1 cellular context compared by ENCODE assay signal in the genomic region with DNA sequence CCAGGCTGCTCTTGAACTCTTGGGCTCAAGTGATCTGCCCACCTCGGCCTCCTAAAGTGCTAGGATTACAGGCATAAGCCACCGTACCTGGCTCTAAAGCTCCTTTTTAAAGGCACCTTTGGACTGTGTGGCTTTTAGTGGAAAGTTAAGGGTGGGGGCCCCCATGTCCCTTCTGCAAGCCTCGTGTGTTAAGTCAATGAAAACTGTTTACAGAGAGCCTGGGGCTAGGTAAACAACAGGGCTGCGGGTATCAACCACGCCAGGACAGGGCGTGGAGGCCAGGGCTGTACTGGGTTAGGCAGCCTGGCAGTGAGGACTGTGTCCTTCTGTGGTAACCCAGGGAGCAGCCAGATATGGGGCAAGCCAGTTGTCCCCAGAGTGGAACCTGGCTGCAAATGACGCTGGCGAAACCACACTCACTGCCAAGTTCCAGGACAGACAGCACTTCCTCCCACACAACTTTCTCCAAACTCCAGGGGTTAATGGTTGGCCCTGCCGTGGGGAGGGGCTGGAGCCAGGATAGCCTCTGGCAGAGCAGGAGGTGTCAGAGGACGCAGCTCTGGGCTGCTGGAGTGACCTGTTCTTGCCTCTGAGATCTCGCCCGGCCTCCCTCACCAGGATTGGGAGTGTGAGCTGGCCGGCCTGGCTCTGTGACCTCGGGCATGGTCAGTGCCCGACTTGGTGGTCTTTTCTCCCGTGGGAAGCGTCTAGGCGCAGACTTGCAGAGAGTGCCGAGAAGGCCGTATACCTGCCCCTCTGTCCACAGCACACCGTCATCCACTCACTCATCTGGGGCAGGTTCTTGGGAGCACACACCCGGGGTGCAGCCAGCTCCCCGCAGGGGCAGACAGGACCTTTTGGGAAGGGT.
A peak's percentile ranks its signal among the peaks of the same experiment; 100 is the strongest.
TF ChIP-seq lines count a peak whose summit lies in the region.

No MANE protein-coding gene starts in this region.

TF ChIP-seq in HepG2, 621 proteins besides CTCF, POLR2A, EP300 and RAD21 (continued from another document):
- TF ChIP-seq ZBTB44 (CRISPR knock-in tag; IDR thresholded peaks at IDR 0.05), result 0 out of 2 replicates have a peak, but pooled peaks have one; percentile 20
- TF ChIP-seq, protein P1, sequence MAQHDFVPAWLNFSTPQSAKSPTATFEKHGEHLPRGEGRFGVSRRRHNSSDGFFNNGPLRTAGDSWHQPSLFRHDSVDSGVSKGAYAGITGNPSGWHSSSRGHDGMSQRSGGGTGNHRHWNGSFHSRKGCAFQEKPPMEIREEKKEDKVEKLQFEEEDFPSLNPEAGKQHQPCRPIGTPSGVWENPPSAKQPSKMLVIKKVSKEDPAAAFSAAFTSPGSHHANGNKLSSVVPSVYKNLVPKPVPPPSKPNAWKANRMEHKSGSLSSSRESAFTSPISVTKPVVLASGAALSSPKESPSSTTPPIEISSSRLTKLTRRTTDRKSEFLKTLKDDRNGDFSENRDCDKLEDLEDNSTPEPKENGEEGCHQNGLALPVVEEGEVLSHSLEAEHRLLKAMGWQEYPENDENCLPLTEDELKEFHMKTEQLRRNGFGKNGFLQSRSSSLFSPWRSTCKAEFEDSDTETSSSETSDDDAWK (CRISPR knock-in tag; IDR thresholded peaks at IDR 0.05), result no peak
- peak; percentile 82 for TF ChIP-seq JUND (CRISPR knock-in tag; IDR thresholded peaks at IDR 0.05)
- TF ChIP-seq ZBTB7A (CRISPR knock-in tag; IDR thresholded peaks at IDR 0.05), result peak; percentile 98
- TF ChIP-seq ISX (CRISPR knock-in tag; conservative IDR thresholded peaks at IDR 0.05), result no peak
- peak; percentile 98 for TF ChIP-seq MED1 (CRISPR knock-in tag; IDR thresholded peaks at IDR 0.05)
- TF ChIP-seq ZNF331 (CRISPR knock-in tag; IDR thresholded peaks at IDR 0.05), result peak; percentile 99
- TF ChIP-seq SKIL (CRISPR knock-in tag; IDR thresholded peaks at IDR 0.05; ENCODE audit: borderline replicate concordance), result peak; percentile 72; the same call in 1 of the 2 replicates
- TF ChIP-seq ERF (CRISPR knock-in tag; IDR thresholded peaks at IDR 0.05), result peak; percentile 99
